In genomic region chr3:130085881-130086280, GRCh38 we compare ENCODE assay signal across 31 cellular contexts. TPM values are rescaled to one million over a fixed set of nuclear protein-coding genes. Genes with fewer than 3 reads are reported as not detected.
"Had no signal": no experiment of that assay in that cellular context is flagged by ENCODE, and none has a peak within 500 bp of the region (broad histone marks: within the 10 kb centered on the region; RNA-seq: fewer than 3 reads in every experiment).

No MANE protein-coding gene starts in this region.

- ATAC-seq: activated CD4-positive, alpha-beta T cell treated with anti-CD3 and anti-CD28 coated beads for 36 hours; activated CD8-positive, alpha-beta T cell treated with anti-CD3 and anti-CD28 coated beads, Interleukin-2, amount 10 ng/mL, durations not matched to agents 7 days and 5 days; activated naive CD8-positive, alpha-beta T cell treated with anti-CD3 and anti-CD28 coated beads, Interleukin-2, amount 50 U/mL, for 24 hours; Right ventricle myocardium inferior had no signal

- H3K27ac ChIP-seq: Peyer's patch, RWPE1 had no signal

- H3K4me1 Mint-ChIP-seq: activated CD4-positive, alpha-beta T cell treated with anti-CD3 and anti-CD28 coated beads for 36 hours; activated naive CD4-positive, alpha-beta T cell treated with anti-CD3 and anti-CD28 coated beads, Interleukin-2, amount 10 ng/mL, durations not matched to agents 7 days and 5 days; activated naive CD8-positive, alpha-beta T cell treated with anti-CD3 and anti-CD28 coated beads, Interleukin-2, amount 50 U/mL, for 24 hours had no signal

- H3K36me3 Mint-ChIP-seq: activated naive CD4-positive, alpha-beta T cell treated with anti-CD3 and anti-CD28 coated beads, Interleukin-2, amount 10 ng/mL, durations not matched to agents 7 days and 5 days; activated naive CD8-positive, alpha-beta T cell; brain had no signal

- H3K4me1 ChIP-seq: Peyer's patch had no signal

- H3K27ac Mint-ChIP-seq: activated CD4-positive, alpha-beta T cell treated with anti-CD3 and anti-CD28 coated beads for 36 hours; activated CD4-positive, alpha-beta T cell treated with anti-CD3 and anti-CD28 coated beads, Interleukin-2, amount 10 ng/mL, durations not matched to agents 7 days and 5 days; activated CD8-positive, alpha-beta T cell treated with anti-CD3 and anti-CD28 coated beads, Interleukin-2, amount 10 ng/mL, durations not matched to agents 7 days and 5 days; activated naive CD4-positive, alpha-beta T cell treated with anti-CD3 and anti-CD28 coated beads, Interleukin-2, amount 10 ng/mL, durations not matched to agents 7 days and 5 days; activated naive CD8-positive, alpha-beta T cell; activated naive CD8-positive, alpha-beta T cell treated with anti-CD3 and anti-CD28 coated beads, Interleukin-2, amount 50 U/mL, for 24 hours; activated T-cell treated with anti-CD3 and anti-CD28 coated beads, Interleukin-2, amount 50 U/mL, for 24 hours; activated T-helper 2 cell treated with anti-CD3 and anti-CD28 coated beads, Interferon-gamma antibody, Interleukin-2, Interleukin-4, amounts not matched to agents 10 μg/mL and 5 μg/mL and 100 μg/mL, durations not matched to agents 14 hours and 24 hours and 36 hours; brain had no signal

- H3K27me3 ChIP-seq: MG63, Peyer's patch had no signal

- H3K27me3 Mint-ChIP-seq: activated naive CD4-positive, alpha-beta T cell treated with anti-CD3 and anti-CD28 coated beads, Interleukin-2, amount 10 ng/mL, durations not matched to agents 7 days and 5 days had no signal

- H3K36me3 ChIP-seq: MG63, Peyer's patch had no signal

- H3K4me3 Mint-ChIP-seq: activated CD4-positive, alpha-beta T cell treated with anti-CD3 and anti-CD28 coated beads for 36 hours; activated CD4-positive, alpha-beta T cell treated with anti-CD3 and anti-CD28 coated beads, Interleukin-2, amount 10 ng/mL, durations not matched to agents 7 days and 5 days; activated CD8-positive, alpha-beta T cell treated with anti-CD3 and anti-CD28 coated beads, Interleukin-2, amount 10 ng/mL, durations not matched to agents 7 days and 5 days; activated naive CD4-positive, alpha-beta T cell treated with anti-CD3 and anti-CD28 coated beads, Interleukin-2, amount 10 ng/mL, durations not matched to agents 7 days and 5 days; activated naive CD8-positive, alpha-beta T cell; activated naive CD8-positive, alpha-beta T cell treated with anti-CD3 and anti-CD28 coated beads, Interleukin-2, amount 50 U/mL, for 24 hours; activated T-cell treated with anti-CD3 and anti-CD28 coated beads, Interleukin-2, amount 50 U/mL, for 24 hours; brain had no signal

- H3K9me3 Mint-ChIP-seq: activated CD4-positive, alpha-beta T cell treated with anti-CD3 and anti-CD28 coated beads, Interleukin-2, amount 10 ng/mL, durations not matched to agents 7 days and 5 days; activated naive CD4-positive, alpha-beta T cell treated with anti-CD3 and anti-CD28 coated beads, Interleukin-2, amount 10 ng/mL, durations not matched to agents 7 days and 5 days; activated naive CD8-positive, alpha-beta T cell treated with anti-CD3 and anti-CD28 coated beads, Interleukin-2, amount 50 U/mL, for 24 hours; activated T-cell treated with anti-CD3 and anti-CD28 coated beads, Interleukin-2, amount 50 U/mL, for 24 hours; activated T-helper 2 cell treated with anti-CD3 and anti-CD28 coated beads, Interferon-gamma antibody, Interleukin-2, Interleukin-4, amounts not matched to agents 10 μg/mL and 5 μg/mL and 100 μg/mL, durations not matched to agents 14 hours and 24 hours and 36 hours; brain had no signal

- H3K9me3 ChIP-seq: MG63, Peyer's patch had no signal

- DNase-seq: activated CD4-positive, alpha-beta T cell treated with anti-CD3 and anti-CD28 coated beads for 36 hours; activated CD4-positive, alpha-beta T cell treated with anti-CD3 and anti-CD28 coated beads, Interleukin-2, amount 10 ng/mL, durations not matched to agents 7 days and 5 days; activated CD4-positive, alpha-beta T cell treated with anti-CD3 and anti-CD28 coated beads, Interleukin-2, amount 50 U/mL, for 48 hours; activated CD8-positive, alpha-beta T cell treated with anti-CD3 and anti-CD28 coated beads, Interleukin-2, amount 10 ng/mL, durations not matched to agents 7 days and 5 days; activated gamma-delta T cell treated with Interleukin-2 at 50 U/mL for 16 hours; activated naive CD4-positive, alpha-beta T cell treated with anti-CD3 and anti-CD28 coated beads, Interleukin-2, amount 10 ng/mL, durations not matched to agents 7 days and 5 days; activated naive CD8-positive, alpha-beta T cell treated with anti-CD3 and anti-CD28 coated beads, Interleukin-2, amount 50 U/mL, for 24 hours; activated T-cell treated with anti-CD3 and anti-CD28 coated beads, Interleukin-2, amount 50 U/mL, for 24 hours; anterior cingulate cortex; caudate nucleus; cerebellar nuclear complex; MG63; NCI-H1048; NCI-H1105 treated with DMSO at 0.1 percent for 48 hours; NCI-H1436 treated with DMSO at 0.1 percent for 48 hours; NCI-H1694 treated with DMSO at 0.1 percent for 48 hours; NCI-H2029; NCI-H345; NCI-H524 treated with DMSO at 0.1 percent for 48 hours; Peyer's patch; SW 1271; T-helper 1 cell; T1000 had no signal

- H3K4me3 ChIP-seq: MG63, Peyer's patch had no signal

RNA-seq across cellular contexts. Expression of gene ALG1L2, which starts 4.2 kb away (rescaled TPM):
- total RNA-seq: activated T-helper 2 cell treated with anti-CD3 and anti-CD28 coated beads, Interferon-gamma antibody, Interleukin-2, Interleukin-4, amounts not matched to agents 10 μg/mL and 5 μg/mL and 100 μg/mL, durations not matched to agents 14 hours and 24 hours and 36 hours; bronchial epithelial cell; NCI-H460; Right ventricle myocardium inferior; T-helper 2 cell treated with Interferon-gamma antibody and Interleukin-4, amounts not matched to agents 100 ng/mL and 5 ng/mL, for 36 hours had no signal
